Comparison of ENCODE assay signal across 8 cellular contexts in the genomic region with DNA sequence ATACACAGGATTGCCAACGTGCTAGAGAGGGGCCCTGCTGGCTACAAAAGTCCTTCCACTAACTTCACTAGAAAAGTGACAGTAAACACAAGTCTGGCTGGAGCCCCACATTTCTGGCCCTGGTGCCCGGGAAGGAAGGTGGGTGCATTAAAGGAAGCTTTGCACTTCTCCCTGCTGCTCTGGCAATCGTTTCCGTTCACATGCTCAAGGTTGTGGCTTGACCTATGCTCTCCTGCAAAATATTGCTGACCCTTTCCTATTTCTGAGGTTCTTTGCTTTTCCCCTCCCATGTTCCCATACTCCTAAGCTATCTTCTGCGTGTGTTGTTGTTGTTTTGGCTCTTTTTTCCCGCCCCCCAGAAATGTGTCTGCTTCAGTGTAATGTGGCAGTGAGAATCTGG. TPM values are rescaled to one million over a fixed set of nuclear protein-coding genes. Genes with fewer than 3 reads are reported as not detected.
"Had no signal": no experiment of that assay in that cellular context is flagged by ENCODE, and none has a peak within 500 bp of the region (broad histone marks: within the 10 kb centered on the region; RNA-seq: fewer than 3 reads in every experiment).

No MANE protein-coding gene starts in this region.

- DNase-seq: GM23248, GOT3, HFFc6, KG1 had no signal

- H3K4me3 ChIP-seq: GM23248, HAP-1 had no signal

- ATAC-seq: HCT116 had no signal

- H3K9me3 ChIP-seq: HAP-1 had no signal

- H3K27ac ChIP-seq: GM23248 had no signal

- H3K36me3 ChIP-seq: HAP-1 had no signal

- H3K4me1 ChIP-seq: HAP-1 had no signal

RNA-seq across cellular contexts. Expression of a gene that starts 9.1 kb away (rescaled TPM):
- total RNA-seq: GM23248, H7, HFFc6, HT-29 had no signal

RNA-seq across cellular contexts. Expression of a gene that starts 25.1 kb away (rescaled TPM):
- total RNA-seq: GM23248, H7, HFFc6, HT-29 had no signal
